8 cellular contexts compared by ENCODE assay signal in genomic region chr1:232629250-232630046, GRCh38. TPM values are rescaled to one million over a fixed set of nuclear protein-coding genes. Genes with fewer than 3 reads are reported as not detected.
DNase-seq lines count a peak whose midpoint lies in the region; ATAC-seq and TF ChIP-seq lines count a peak whose summit lies in the region.

No MANE protein-coding gene starts in this region.

- H3K27ac Mint-ChIP-seq in activated B cell treated with CpG ODN at 0.5 μM for 24 hours (no peak overlapping the region), endothelial cell (ENCODE audit: unreplicated experiment) (peak overlapping the region; percentile 80)

- H3K4me3 ChIP-seq in mucosa of stomach (ENCODE audit: low read length), result peak overlapping the region; percentile 58
- peak overlapping the region; percentile 70 to 92 for H3K4me3 ChIP-seq in tibial artery

- H3K9me3 ChIP-seq in mucosa of stomach (ENCODE audit: control insufficient read depth, low read length) (no peaks in the 10 kb centered on the region), tibial artery (no peaks in the 10 kb centered on the region)

- peaks cover 7% of the 10 kb centered on the region for H3K27me3 ChIP-seq in mucosa of stomach (ENCODE audit: control insufficient read depth, insufficient read depth, low read length)
- no peaks in the 10 kb centered on the region for H3K27me3 ChIP-seq in tibial artery

- peak overlapping the region; percentile 52 to 88 for H3K27ac ChIP-seq in tibial artery

- ATAC-seq in HG03565 (IDR thresholded peaks at IDR 0.05; ENCODE audit: unreplicated experiment) (peak; percentile 18), activated B cell treated with CpG ODN at 0.5 μM for 24 hours (ENCODE audit: low read depth) (peak; percentile 38)

- TF ChIP-seq CTCF in GM20000 (IDR thresholded peaks at IDR 0.05; ENCODE audit: extremely low read depth, missing control alignments) (no peak), activated B cell treated with CpG ODN at 0.5 μM for 24 hours (IDR thresholded peaks at IDR 0.05) (no peak), endothelial cell (IDR thresholded peaks at IDR 0.05; ENCODE audit: unreplicated experiment) (no peak), tibial artery (IDR thresholded peaks at IDR 0.05) (peak in 1 of 2 experiments; percentile 5)

- no peaks in the 10 kb centered on the region for H3K36me3 Mint-ChIP-seq in activated B cell treated with CpG ODN at 0.5 μM for 24 hours (ENCODE audit: low read depth)
- peaks cover 14% of the 10 kb centered on the region for H3K36me3 Mint-ChIP-seq in endothelial cell (ENCODE audit: low read depth, unreplicated experiment)

- POLR2A ChIA-PET in activated B cell treated with CpG ODN at 0.5 μM for 24 hours (lab: Charles Lee), result no interaction called here

- H3K4me3 Mint-ChIP-seq in activated B cell treated with CpG ODN at 0.5 μM for 24 hours, result peak overlapping the region; percentile 80
- peak overlapping the region; percentile 100 for H3K4me3 Mint-ChIP-seq in endothelial cell (ENCODE audit: unreplicated experiment)

- peak overlapping the region; percentile 54 for H3K9ac ChIP-seq in mucosa of stomach (ENCODE audit: low read length)

- H3K4me1 Mint-ChIP-seq in activated B cell treated with CpG ODN at 0.5 μM for 24 hours (peaks cover 10% of the 10 kb centered on the region), endothelial cell (ENCODE audit: unreplicated experiment) (peaks cover 40% of the 10 kb centered on the region)

- H3K4me1 ChIP-seq in mucosa of stomach (ENCODE audit: control insufficient read depth, insufficient read depth, low read length) (peaks cover 12% of the 10 kb centered on the region), tibial artery (peaks cover 0 to 15% (median 3%) of the 10 kb centered on the region in 4 donors)

- DNase-seq in Caki2 (ENCODE audit: low read depth) (peak; percentile 57), GM20000 (ENCODE audit: low spot score) (peak; percentile 10), activated B cell treated with CpG ODN at 0.5 μM for 24 hours (peak; percentile 20), endothelial cell (ENCODE audit: low spot score) (peak; percentile 30), tibial artery (peak; percentile 38 to 70), T1000 (lab: John Stamatoyannopoulos, UW) (no peak)

- H3K27me3 Mint-ChIP-seq in activated B cell treated with CpG ODN at 0.5 μM for 24 hours, result peaks cover 40% of the 10 kb centered on the region
- H3K27me3 Mint-ChIP-seq in endothelial cell (ENCODE audit: unreplicated experiment), result peaks cover 5% of the 10 kb centered on the region

- intact Hi-C loops in activated B cell treated with CpG ODN at 0.5 μM for 24 hours (cut with micrococcal nuclease), result loop anchor here (2.0 to 10.0 kb wide), 4 partner anchors 39 to 762 kb away; partner anchors contain the start of gene NTPCR
- intact Hi-C loops in tibial artery (cut with DNase I; ENCODE audit: low total_unique reads), result loop anchor here (10.0 kb wide), 1 partner anchor 765 kb away; no protein-coding TSS in a partner anchor

- CTCF ChIA-PET in activated B cell treated with CpG ODN at 0.5 μM for 24 hours (lab: Charles Lee), result no interaction called here

- H3K9me3 Mint-ChIP-seq in activated B cell treated with CpG ODN at 0.5 μM for 24 hours (no peaks in the 10 kb centered on the region), endothelial cell (ENCODE audit: unreplicated experiment) (no peaks in the 10 kb centered on the region)

- in situ Hi-C loops in Caki2 (cut with HindIII; ENCODE audit: low pct_unique_long_range_greater_than_20kb, low sequenced_read_pairs), result loop anchor here (10.0 kb wide), 1 partner anchor 765 kb away; no protein-coding TSS in a partner anchor

- H3K36me3 ChIP-seq in mucosa of stomach (ENCODE audit: control insufficient read depth, insufficient read depth, low read length) (no peaks in the 10 kb centered on the region), tibial artery (no peaks in the 10 kb centered on the region)

RNA-seq across cellular contexts. Expression of gene SIPA1L2, which starts 0.5 kb away (rescaled TPM):
- total RNA-seq in Caki2 (2014; rRNA removed; shearing (Covaris generic); ENCODE audit: low replicate concordance), result 10.7 and 12.8 TPM in 2 replicates
- 0.13 and 0.20 TPM in 2 replicates for total RNA-seq in activated B cell treated with CpG ODN at 0.5 μM for 24 hours
- total RNA-seq in endothelial cell (ENCODE audit: unreplicated experiment), result 153 TPM
